In the genomic region with DNA sequence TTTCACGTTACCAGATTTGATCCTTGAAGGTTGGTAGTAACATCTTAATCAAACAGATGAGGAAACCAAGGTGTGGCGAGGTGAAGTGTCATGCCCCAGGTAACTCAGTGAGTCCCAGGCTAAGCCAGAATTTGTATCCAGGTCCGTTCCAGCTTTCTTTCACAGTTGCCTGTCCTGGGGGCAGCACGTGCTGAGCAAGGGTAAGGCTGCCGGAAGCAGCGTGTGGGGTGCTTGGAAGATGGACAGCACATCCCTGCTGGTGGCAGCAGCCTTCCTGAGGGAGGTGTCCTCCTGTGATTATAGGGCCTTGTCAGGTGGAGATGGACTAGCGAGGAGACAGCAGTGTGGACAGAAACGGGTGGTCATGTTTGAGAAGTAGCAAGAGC, we compare ENCODE assay signal across 8 cellular contexts. TPM values are rescaled to one million over a fixed set of nuclear protein-coding genes. Genes with fewer than 3 reads are reported as not detected.
A peak's percentile ranks its signal among the peaks of the same experiment; 100 is the strongest.
DNase-seq lines count a peak whose midpoint lies in the region; ATAC-seq, FAIRE-seq and TF ChIP-seq lines count a peak whose summit lies in the region.

No MANE protein-coding gene starts in this region.

- H3K79me2 ChIP-seq in Karpas-422 (ENCODE audit: low read length): peaks cover 48% of the 10 kb centered on the region

- no peak for TF ChIP-seq CTCF in AG09309 (IDR thresholded peaks at IDR 0.05; ENCODE audit: control insufficient read depth, insufficient read depth, low read depth, low read length, missing control alignments)
- no peak for TF ChIP-seq CTCF in colonic mucosa (IDR thresholded peaks at IDR 0.05)
- no peak for TF ChIP-seq CTCF in nephron (IDR thresholded peaks at IDR 0.05; ENCODE audit: unreplicated experiment in 3 of 3)

- peak overlapping the region; percentile 73 for H3K4me3 ChIP-seq in AG09309 (ENCODE audit: control insufficient read depth, low read depth, low read length)
- peak overlapping the region; percentile 100; the same call in 1 of the 2 replicates for H3K4me3 ChIP-seq in Karpas-422 (ENCODE audit: low read length)
- H3K4me3 ChIP-seq in colonic mucosa: peak overlapping the region; percentile 99

- H3K27me3 ChIP-seq in Karpas-422 (ENCODE audit: low read length) (no peaks in the 10 kb centered on the region), colonic mucosa (no peaks in the 10 kb centered on the region)

- no peak for TF ChIP-seq POLR2A in GM12892 (IDR thresholded peaks at IDR 0.05; ENCODE audit: low read depth, low read length)

- peaks cover 25% of the 10 kb centered on the region for H3K4me1 ChIP-seq in Karpas-422 (ENCODE audit: low read length)
- H3K4me1 ChIP-seq in colonic mucosa: peaks cover 34% of the 10 kb centered on the region

- no peaks in the 10 kb centered on the region for H4K20me1 ChIP-seq in Karpas-422 (ENCODE audit: insufficient read depth, low read depth, low read length)

- no peak for FAIRE-seq in GM12892 (lab: Jason Lieb, UNC)

- H3K36me3 ChIP-seq in Karpas-422 (ENCODE audit: insufficient read depth, low read length) (no peaks in the 10 kb centered on the region), colonic mucosa (no peaks in the 10 kb centered on the region)

- ATAC-seq in GM21390 (IDR thresholded peaks at IDR 0.05; ENCODE audit: unreplicated experiment) (no peak), GM18498 (IDR thresholded peaks at IDR 0.05; ENCODE audit: unreplicated experiment) (no peak), GM18873 (IDR thresholded peaks at IDR 0.05; ENCODE audit: low FRiP score, unreplicated experiment) (no peak)

- H3K9me3 ChIP-seq in Karpas-422 (ENCODE audit: low read length) (no peaks in the 10 kb centered on the region), colonic mucosa (no peaks in the 10 kb centered on the region)

- H3K9ac ChIP-seq in Karpas-422 (ENCODE audit: low read length) (peak overlapping the region; percentile 99), colonic mucosa (ENCODE audit: low read depth in 2 of 2, low read length in 2 of 2) (peak overlapping the region; percentile 13 to 94)

- DNase-seq in AG09309 (ENCODE audit: low read depth) (no peak), Karpas-422 (no peak), colonic mucosa (no peak), GM12892 (ENCODE audit: insufficient read length) (no peak)

- peaks cover 6% of the 10 kb centered on the region for H3K27me3 Mint-ChIP-seq in nephron (ENCODE audit: low read depth)

- intact Hi-C loops in colonic mucosa (cut with DNase I): no loop called here

- H3K27ac ChIP-seq in Karpas-422 (ENCODE audit: low read length) (peak overlapping the region; percentile 17; the same call in 1 of the 2 replicates), colonic mucosa (peak overlapping the region; percentile 87)

- no peaks in the 10 kb centered on the region for H3K9me2 ChIP-seq in Karpas-422 (replicated peaks; ENCODE audit: insufficient read depth, low read length)

- H3K27ac Mint-ChIP-seq in nephron: peak overlapping the region; percentile 69 to 89 (median 84)

- no peaks in the 10 kb centered on the region for H3K36me3 Mint-ChIP-seq in nephron (ENCODE audit: low read depth)

- H3K9me3 Mint-ChIP-seq in nephron: no peaks in the 10 kb centered on the region

- H2AFZ ChIP-seq in Karpas-422 (ENCODE audit: low read length): no peak overlapping the region

- H3K4me1 Mint-ChIP-seq in nephron: peaks cover 44% of the 10 kb centered on the region

- peak overlapping the region; percentile 83 to 94 (median 93) for H3K4me3 Mint-ChIP-seq in nephron

- H3K4me2 ChIP-seq in Karpas-422 (ENCODE audit: low read depth, low read length, poor library complexity, severe bottlenecking): peak overlapping the region; percentile 98

RNA-seq across cellular contexts. Expression of a gene that starts 50.9 kb away (rescaled TPM):
- 14.6 and 45.6 TPM in 2 replicates for total RNA-seq in Karpas-422 (2014; rRNA removed; shearing (Covaris generic); ENCODE audit: low replicate concordance)
- 10 to 100 TPM; 69.5 to 75.7 TPM for total RNA-seq in colonic mucosa
- 9.2 TPM for polyA plus RNA-seq in GM12892 (2012; ENCODE audit: missing spikeins)
